15 cellular contexts compared by ENCODE assay signal in genomic region chr5:109744261-109744660, GRCh38. TPM values are rescaled to one million over a fixed set of nuclear protein-coding genes. Genes with fewer than 3 reads are reported as not detected.
DNase-seq lines count a peak whose midpoint lies in the region; ATAC-seq and TF ChIP-seq lines count a peak whose summit lies in the region.
"Had no signal": no experiment of that assay in that cellular context is flagged by ENCODE, and none has a peak within 500 bp of the region (broad histone marks: within the 10 kb centered on the region; RNA-seq: fewer than 3 reads in every experiment).

No MANE protein-coding gene starts in this region.

- no peak overlapping the region for H2AFZ ChIP-seq in GM23338

- H3K4me3 ChIP-seq in GM23338: no peak overlapping the region
- no peak overlapping the region for H3K4me3 ChIP-seq in dorsolateral prefrontal cortex
- H3K4me3 ChIP-seq in CD8-positive, alpha-beta memory T cell (ENCODE audit: low read length): no peak overlapping the region
- H3K4me3 ChIP-seq: psoas muscle had no signal

- peaks cover 82% of the 10 kb centered on the region for H3K79me2 ChIP-seq in GM23338 (replicated peaks; ENCODE audit: insufficient read depth)

- peaks cover 52% of the 10 kb centered on the region for H3K4me1 ChIP-seq in GM23338 (ENCODE audit: insufficient read depth)
- peaks cover 28% of the 10 kb centered on the region for H3K4me1 ChIP-seq in CD8-positive, alpha-beta memory T cell (ENCODE audit: insufficient read depth, low read length)

- intact Hi-C loops in dorsolateral prefrontal cortex (cut with DNase I): loop anchor here (5.0 to 10.0 kb wide), 2 partner anchors 49 to 52 kb away; no protein-coding TSS in a partner anchor

- H3K36me3 ChIP-seq in GM23338 (ENCODE audit: insufficient read depth): no peaks in the 10 kb centered on the region
- peaks cover 5% of the 10 kb centered on the region for H3K36me3 ChIP-seq in CD8-positive, alpha-beta memory T cell (ENCODE audit: insufficient read depth, low read length)

- 0 out of 2 replicates have a peak, but pooled peaks cover 9% of the 10 kb centered on the region for H4K20me1 ChIP-seq in GM23338 (replicated peaks; ENCODE audit: insufficient read depth)

- H3K27ac ChIP-seq in GM23338 (ENCODE audit: low read depth): peak overlapping the region; percentile 2; the same call in 1 of the 2 replicates
- H3K27ac ChIP-seq in dorsolateral prefrontal cortex: peak overlapping the region in 53 of 59 donors; percentile 2 to 89 (median 69)
- no peak overlapping the region for H3K27ac ChIP-seq in CD8-positive, alpha-beta memory T cell (ENCODE audit: low read depth, low read length)

- no peaks in the 10 kb centered on the region for H3F3A ChIP-seq in GM23338 (replicated peaks; ENCODE audit: low read depth)

- no peaks in the 10 kb centered on the region for H3K9me2 ChIP-seq in GM23338 (ENCODE audit: insufficient read depth)

- ATAC-seq in GM23338 (no peak), GM19395 (IDR thresholded peaks at IDR 0.05; ENCODE audit: unreplicated experiment) (no peak)

- H3K27ac Mint-ChIP-seq in GM23338 (peak overlapping the region; percentile 99), nephron (peak overlapping the region in 2 of 3 experiments; percentile 13 to 30)
- peak overlapping the region in 2 of 8 donors; percentile 26 to 30 for H3K27ac Mint-ChIP-seq in CD8-positive, alpha-beta memory T cell
- H3K27ac Mint-ChIP-seq: T-helper 1 cell treated with Interleukin-12 subunit alpha and Interleukin-12 subunit beta and Interleukin-4 antibody, amounts not matched to agents 30 μg/mL and 1 μg/mL, for 36 hours had no signal

- no peaks in the 10 kb centered on the region for H3K9me3 Mint-ChIP-seq in GM23338
- H3K9me3 Mint-ChIP-seq in nephron: no peaks in the 10 kb centered on the region
- no peaks in the 10 kb centered on the region for H3K9me3 Mint-ChIP-seq in CD8-positive, alpha-beta memory T cell
- H3K9me3 Mint-ChIP-seq: T-helper 1 cell treated with Interleukin-12 subunit alpha and Interleukin-12 subunit beta and Interleukin-4 antibody, amounts not matched to agents 30 μg/mL and 1 μg/mL, for 36 hours had no signal

- H3K4me1 Mint-ChIP-seq in GM23338 (peaks cover 67% of the 10 kb centered on the region), nephron (peaks cover 41% of the 10 kb centered on the region)
- peaks cover 65 to 87% (median 79%) of the 10 kb centered on the region in 3 donors for H3K4me1 Mint-ChIP-seq in CD8-positive, alpha-beta memory T cell

- H3K27me3 Mint-ChIP-seq in GM23338 (ENCODE audit: insufficient read depth, low read depth, poor library complexity) (peaks cover 8% of the 10 kb centered on the region), nephron (ENCODE audit: low read depth) (no peaks in the 10 kb centered on the region)
- no peaks in the 10 kb centered on the region for H3K27me3 Mint-ChIP-seq in CD8-positive, alpha-beta memory T cell
- H3K27me3 Mint-ChIP-seq: naive B cell had no signal

- H3K27me3 ChIP-seq in GM23338 (ENCODE audit: insufficient read depth): no peaks in the 10 kb centered on the region
- H3K27me3 ChIP-seq in dorsolateral prefrontal cortex: no peaks in the 10 kb centered on the region
- H3K27me3 ChIP-seq in CD8-positive, alpha-beta memory T cell (ENCODE audit: insufficient read depth, low read length, poor library complexity, severe bottlenecking): no peaks in the 10 kb centered on the region

- no peaks in the 10 kb centered on the region for H3K9me3 ChIP-seq in CD8-positive, alpha-beta memory T cell (ENCODE audit: low read length)
- H3K9me3 ChIP-seq: psoas muscle had no signal

- DNase-seq in GM23338 (ENCODE audit: low spot score): no peak
- DNase-seq in NCI-H2227 treated with DMSO at 0.1 percent for 48 hours (lab: John Stamatoyannopoulos, UW): peak; percentile 28
- no peak for DNase-seq in dorsolateral prefrontal cortex
- DNase-seq in CD8-positive, alpha-beta memory T cell: no peak
- no peak for DNase-seq in NCI-H345 treated with DMSO at 0.1 percent for 48 hours (lab: John Stamatoyannopoulos, UW; ENCODE audit: unreplicated experiment)
- DNase-seq in activated CD8-positive, alpha-beta memory T cell treated with anti-CD3 and anti-CD28 coated beads, Interleukin-2, amount 50 U/mL, for 4 hours: no peak
- DNase-seq: activated CD4-positive, CD25-positive, alpha-beta regulatory T cell; activated gamma-delta T cell; naive B cell; NCI-H2107; NCI-H774; psoas muscle had no signal

- no peak overlapping the region; the same call in 2 of the 3 replicates for H3K4me3 Mint-ChIP-seq in GM23338
- H3K4me3 Mint-ChIP-seq in nephron: no peak overlapping the region
- H3K4me3 Mint-ChIP-seq in CD8-positive, alpha-beta memory T cell: no peak overlapping the region
- H3K4me3 Mint-ChIP-seq: T-helper 1 cell treated with Interleukin-12 subunit alpha and Interleukin-12 subunit beta and Interleukin-4 antibody, amounts not matched to agents 30 μg/mL and 1 μg/mL, for 36 hours had no signal

- H3K36me3 Mint-ChIP-seq in GM23338 (ENCODE audit: low read depth): peaks cover 8% of the 10 kb centered on the region; the same call in 2 of the 3 replicates
- H3K36me3 Mint-ChIP-seq in nephron (ENCODE audit: low read depth): peaks cover 16% of the 10 kb centered on the region
- peaks cover 9 to 38% (median 25%) of the 10 kb centered on the region in 3 donors for H3K36me3 Mint-ChIP-seq in CD8-positive, alpha-beta memory T cell

- CTCF ChIA-PET in CD8-positive, alpha-beta memory T cell (lab: Charles Lee): no interaction called here

- 0 out of 2 replicates have a peak overlapping the region, but pooled peaks have one; percentile 2 for H3K4me2 ChIP-seq in GM23338

- TF ChIP-seq CTCF in GM23338 (conservative IDR thresholded peaks at IDR 0.05; ENCODE audit: low read depth in 2 of 2) (no peak), dorsolateral prefrontal cortex (IDR thresholded peaks at IDR 0.05 in 54 of 56, conservative IDR thresholded peaks at IDR 0.05 in 2 of 56; ENCODE audit: low read depth in 1 of 56, partially characterized antibody in 56 of 56) (no peak), nephron (IDR thresholded peaks at IDR 0.05; ENCODE audit: unreplicated experiment in 3 of 3) (no peak)

- POLR2A ChIA-PET in CD8-positive, alpha-beta memory T cell (lab: Charles Lee): no interaction called here

TF ChIP-seq in GM23338, 12 proteins besides CTCF, POLR2A, EP300 and RAD21:
- TF ChIP-seq ZNF114 (CRISPR knock-in tag; IDR thresholded peaks at IDR 0.05) (no peak), EZH2 (IDR thresholded peaks at IDR 0.05; ENCODE audit: low read depth, unreplicated experiment) (no peak), JUNB (IDR thresholded peaks at IDR 0.05; ENCODE audit: unreplicated experiment) (no peak), STAT1 (IDR thresholded peaks at IDR 0.05; ENCODE audit: unreplicated experiment) (no peak), POLR2AphosphoS5 (IDR thresholded peaks at IDR 0.05; ENCODE audit: low read depth) (no peak), ZNF331 (CRISPR knock-in tag; IDR thresholded peaks at IDR 0.05; ENCODE audit: low read depth) (no peak), EZH2phosphoT487 (IDR thresholded peaks at IDR 0.05; ENCODE audit: unreplicated experiment) (no peak)
TF ChIP-seq in GM23338: peak in this region for 0.

RNA-seq across cellular contexts. Expression of gene MAN2A1, which starts 54.5 kb away (rescaled TPM):
- total RNA-seq in GM23338 (2014; rRNA removed; shearing (Covaris generic)): 129 and 132 TPM in 2 replicates
- polyA plus RNA-seq in GM23338 (2016; fragmentation: Nextera tagmentation; extraction: Ambion mirVana): 28.3 and 32.5 TPM in 2 replicates
- 100 to 1,000 TPM in 71 of 120 experiments, 10 to 100 TPM in 49; 47.7 to 446 (median 107) TPM for total RNA-seq in dorsolateral prefrontal cortex
- total RNA-seq in CD8-positive, alpha-beta memory T cell: 10 to 100 TPM; 28.1 to 30.8 TPM
- 28.9 TPM for polyA plus RNA-seq in CD8-positive, alpha-beta memory T cell
